ENCODE assay signal across 9 cellular contexts in the genomic region with DNA sequence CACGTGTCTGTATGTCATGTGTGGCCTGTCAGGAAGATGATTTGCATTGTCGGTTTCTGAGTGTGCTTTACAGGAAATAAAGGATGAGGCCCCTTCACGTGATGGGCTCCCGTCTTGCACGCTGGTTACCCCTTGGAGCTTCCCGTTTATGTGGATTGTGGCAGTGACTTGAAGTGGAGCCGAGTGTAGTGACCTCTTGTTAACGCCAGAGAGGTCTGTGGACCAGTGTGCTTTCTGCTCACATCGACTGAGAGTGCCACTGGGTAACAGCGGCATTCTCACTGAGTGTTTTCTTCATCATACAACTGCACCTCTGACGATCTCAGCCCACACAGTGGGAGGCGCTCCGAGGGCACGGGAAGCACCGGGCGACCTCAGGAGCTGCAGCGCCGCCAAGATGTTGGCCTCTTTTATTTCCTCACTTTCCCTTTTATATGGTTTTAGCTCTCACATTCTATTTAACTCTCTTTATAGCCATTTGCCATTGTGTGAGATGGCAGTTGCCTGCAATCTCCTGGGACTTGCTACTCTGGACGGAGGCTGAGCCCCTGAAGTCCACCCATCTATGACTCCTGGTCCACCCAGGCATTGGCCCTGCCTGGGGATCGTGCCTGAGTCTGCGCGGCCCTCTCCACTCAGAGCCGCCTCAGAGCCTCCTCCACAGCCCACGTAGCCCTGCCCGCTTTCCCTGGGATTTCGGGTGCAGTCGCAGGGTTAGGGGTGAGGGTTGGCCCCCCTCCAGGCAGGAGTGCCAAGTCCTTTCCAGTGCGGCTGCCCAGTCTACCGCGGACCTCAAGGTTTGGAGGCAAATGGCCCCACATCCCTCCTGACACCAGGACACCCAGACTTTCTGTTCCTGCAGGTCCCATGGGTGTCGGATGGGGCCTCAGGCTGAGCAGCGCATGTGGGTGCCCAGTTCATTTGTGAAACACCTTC.
DNase-seq lines count a peak whose midpoint lies in the region; ATAC-seq lines count a peak whose summit lies in the region.
"Had no signal": no experiment of that assay in that cellular context is flagged by ENCODE, and none has a peak within 500 bp of the region (broad histone marks: within the 10 kb centered on the region; RNA-seq: fewer than 3 reads in every experiment).

No MANE protein-coding gene starts in this region.

- peak overlapping the region; percentile 65 for H3K4me3 Mint-ChIP-seq in activated T-cell treated with anti-CD3 and anti-CD28 coated beads, Interleukin-2, amount 50 U/mL, for 4 hours
- H3K4me3 Mint-ChIP-seq in naive thymus-derived CD4-positive, alpha-beta T cell = peak overlapping the region; percentile 63 to 85 (median 76)
- H3K4me3 Mint-ChIP-seq: neural crest cell had no signal

- ATAC-seq in GM18858 (IDR thresholded peaks at IDR 0.05; ENCODE audit: unreplicated experiment) = peak; percentile 58
- peak; percentile 50 for ATAC-seq in HG03565 (IDR thresholded peaks at IDR 0.05; ENCODE audit: unreplicated experiment)
- peak; percentile 84 to 89 for ATAC-seq in activated T-cell treated with anti-CD3 and anti-CD28 coated beads, Interleukin-2, amount 50 U/mL, for 4 hours
- ATAC-seq in naive thymus-derived CD4-positive, alpha-beta T cell = peak; percentile 85
- ATAC-seq in GM19455 (IDR thresholded peaks at IDR 0.05; ENCODE audit: unreplicated experiment) = no peak

- peak overlapping the region; percentile 29 for H3K27ac ChIP-seq in naive thymus-derived CD4-positive, alpha-beta T cell (ENCODE audit: low read depth, low read length)

- DNase-seq in activated T-cell treated with anti-CD3 and anti-CD28 coated beads, Interleukin-2, amount 50 U/mL, for 4 hours = no peak
- peak in 8 of 9 donors; percentile 24 to 57 (median 49) for DNase-seq in naive thymus-derived CD4-positive, alpha-beta T cell
- DNase-seq in ecto neural progenitor cell (ENCODE audit: low spot score) = no peak
- DNase-seq in cerebellar cortex (ENCODE audit: low spot score) = no peak
- DNase-seq in NCI-H748 treated with DMSO at 0.1 percent for 48 hours (lab: John Stamatoyannopoulos, UW) = no peak

- H3K4me1 ChIP-seq in naive thymus-derived CD4-positive, alpha-beta T cell (ENCODE audit: control insufficient read depth in 2 of 2, insufficient read depth in 2 of 2, low read length in 2 of 2) = peaks cover 0 to 18% of the 10 kb centered on the region in 2 donors

- H3K9me3 ChIP-seq in naive thymus-derived CD4-positive, alpha-beta T cell (ENCODE audit: control insufficient read depth in 2 of 3, low read length in 3 of 3) = no peaks in the 10 kb centered on the region

- H3K36me3 Mint-ChIP-seq in activated T-cell treated with anti-CD3 and anti-CD28 coated beads, Interleukin-2, amount 50 U/mL, for 4 hours (ENCODE audit: insufficient read depth) = no peaks in the 10 kb centered on the region
- H3K36me3 Mint-ChIP-seq in naive thymus-derived CD4-positive, alpha-beta T cell = no peaks in the 10 kb centered on the region

- CTCF ChIA-PET in naive thymus-derived CD4-positive, alpha-beta T cell (lab: Charles Lee) = interaction anchor here (0.8 kb wide), 1 partner anchor 528 kb away, joined by 3 read pairs; no protein-coding TSS in a partner anchor

- no peaks in the 10 kb centered on the region for H3K27me3 ChIP-seq in naive thymus-derived CD4-positive, alpha-beta T cell (ENCODE audit: control insufficient read depth in 2 of 2, insufficient read depth in 2 of 2, low read length in 2 of 2)

- H3K27me3 Mint-ChIP-seq in activated T-cell treated with anti-CD3 and anti-CD28 coated beads, Interleukin-2, amount 50 U/mL, for 4 hours (ENCODE audit: low read depth) = no peaks in the 10 kb centered on the region
- no peaks in the 10 kb centered on the region for H3K27me3 Mint-ChIP-seq in naive thymus-derived CD4-positive, alpha-beta T cell

- H3K27ac Mint-ChIP-seq in naive thymus-derived CD4-positive, alpha-beta T cell = peak overlapping the region; percentile 1 to 83 (median 78)

- no peaks in the 10 kb centered on the region for H3K9me3 Mint-ChIP-seq in activated T-cell treated with anti-CD3 and anti-CD28 coated beads, Interleukin-2, amount 50 U/mL, for 4 hours
- H3K9me3 Mint-ChIP-seq in naive thymus-derived CD4-positive, alpha-beta T cell = peaks cover 0 to 3% (median 0%) of the 10 kb centered on the region in 11 donors
- H3K9me3 Mint-ChIP-seq: neural crest cell had no signal

- peaks cover 24% of the 10 kb centered on the region for H3K4me1 Mint-ChIP-seq in activated T-cell treated with anti-CD3 and anti-CD28 coated beads, Interleukin-2, amount 50 U/mL, for 4 hours (ENCODE audit: low read depth)
- H3K4me1 Mint-ChIP-seq in naive thymus-derived CD4-positive, alpha-beta T cell = peaks cover 22 to 29% (median 26%) of the 10 kb centered on the region in 7 donors

- POLR2A ChIA-PET in naive thymus-derived CD4-positive, alpha-beta T cell (lab: Charles Lee) = interaction anchor here (0.6 kb wide), 2 partner anchors 98 to 159 kb away, joined by 3 read pairs; no protein-coding TSS in a partner anchor

- no peaks in the 10 kb centered on the region for H3K36me3 ChIP-seq in naive thymus-derived CD4-positive, alpha-beta T cell (ENCODE audit: control insufficient read depth in 2 of 3, insufficient read depth in 3 of 3, low read length in 3 of 3)

- intact Hi-C loops in naive thymus-derived CD4-positive, alpha-beta T cell (cut with micrococcal nuclease) = loop anchor here in 1 of 2 donors (1.0 to 2.0 kb wide), 4 partner anchors 32 to 303 kb away; no protein-coding TSS in a partner anchor

- peak overlapping the region; percentile 30 for H3K4me3 ChIP-seq in naive thymus-derived CD4-positive, alpha-beta T cell (ENCODE audit: low read length)

Comparison
In these comparisons a context has a peak if more than half of its experiments do, and no peak if none do; other contexts are left out.
1. DNase-seq: peak in naive thymus-derived CD4-positive, alpha-beta T cell (8 of 9); none in activated T-cell treated with anti-CD3 and anti-CD28 coated beads, Interleukin-2, amount 50 U/mL, for 4 hours (single experiment), ecto neural progenitor cell (single experiment), cerebellar cortex (single experiment) and NCI-H748 treated with DMSO at 0.1 percent for 48 hours (single experiment).